Comparison of ENCODE assay signal across 29 cellular contexts in the genomic region with DNA sequence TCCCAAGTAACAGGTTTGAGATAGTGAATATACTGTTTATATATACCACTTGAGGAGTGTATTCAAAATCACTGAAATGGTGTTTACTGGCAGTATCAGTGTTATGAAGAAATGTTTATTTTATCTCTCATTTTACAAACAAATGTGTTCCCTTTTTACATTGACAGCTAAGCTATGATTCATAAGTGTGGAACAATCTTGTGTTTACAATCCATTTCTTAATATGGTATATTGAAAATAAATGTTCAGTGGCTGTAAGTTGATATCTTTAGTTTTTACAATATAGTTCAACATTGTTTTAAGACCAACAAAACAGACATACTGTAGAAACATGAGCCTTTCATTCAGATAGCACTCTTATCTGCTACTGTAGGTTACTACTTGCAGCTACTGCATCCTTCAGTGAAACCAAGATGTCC. TPM values are rescaled to one million over a fixed set of nuclear protein-coding genes. Genes with fewer than 3 reads are reported as not detected.
DNase-seq lines count a peak whose midpoint lies in the region; ATAC-seq and TF ChIP-seq lines count a peak whose summit lies in the region.
"Had no signal": no experiment of that assay in that cellular context is flagged by ENCODE, and none has a peak within 500 bp of the region (broad histone marks: within the 10 kb centered on the region; RNA-seq: fewer than 3 reads in every experiment).

No MANE protein-coding gene starts in this region.

- H3K27ac ChIP-seq in HEK293 (ENCODE audit: extremely low read depth, low read depth, low read length): no peak overlapping the region
- peak overlapping the region in 3 of 4 donors; percentile 25 to 31 (median 25) for H3K27ac ChIP-seq in gastrocnemius medialis
- H3K27ac ChIP-seq: adrenal gland, C4-2B, dorsolateral prefrontal cortex, esophagus muscularis mucosa, gastroesophageal sphincter, testis had no signal

- H3K27me3 ChIP-seq in gastrocnemius medialis: no peaks in the 10 kb centered on the region
- H3K27me3 ChIP-seq: adrenal gland, dorsolateral prefrontal cortex, esophagus muscularis mucosa, gastroesophageal sphincter, testis had no signal

- H3K4me1 ChIP-seq in HEK293 (ENCODE audit: control insufficient read depth, insufficient read depth, low read length) (peaks cover 16% of the 10 kb centered on the region), gastrocnemius medialis (peaks cover 52 to 55% of the 10 kb centered on the region in 2 donors)

- H3K4me3 Mint-ChIP-seq in activated CD4-positive, alpha-beta T cell treated with anti-CD3 and anti-CD28 coated beads for 36 hours: no peak overlapping the region
- H3K4me3 Mint-ChIP-seq: activated CD4-positive, alpha-beta memory T cell treated with anti-CD3 and anti-CD28 coated beads for 36 hours; natural killer cell treated with Interleukin-12 subunit alpha and Interleukin-12 subunit beta and Interleukin-15 and Interleukin-18, amount 100 ng/mL, for 72 hours had no signal

- CTCF ChIA-PET in HEK293 (lab: Yijun Ruan, JAX): interaction anchor here (0.6 to 0.7 kb wide), 2 partner anchors 13 to 247 kb away, joined by 3 to 4 read pairs; no protein-coding TSS in a partner anchor
- CTCF ChIA-PET in activated CD4-positive, alpha-beta T cell treated with anti-CD3 and anti-CD28 coated beads for 36 hours (lab: Charles Lee): interaction anchor here (0.9 to 1.7 kb wide), 2 partner anchors 9 to 52 kb away, joined by 3 to 7 read pairs; no protein-coding TSS in a partner anchor

- in situ Hi-C loops in gastrocnemius medialis (cut with MboI; ENCODE audit: low sequenced_read_pairs in 4 of 4): no loop called here

- no peak overlapping the region for H3K27ac Mint-ChIP-seq in activated CD4-positive, alpha-beta T cell treated with anti-CD3 and anti-CD28 coated beads for 36 hours
- H3K27ac Mint-ChIP-seq: activated CD4-positive, alpha-beta memory T cell treated with anti-CD3 and anti-CD28 coated beads for 36 hours; natural killer cell treated with Interleukin-12 subunit alpha and Interleukin-12 subunit beta and Interleukin-15 and Interleukin-18, amount 100 ng/mL, for 72 hours had no signal

- peaks cover 8% of the 10 kb centered on the region for H3K9me3 Mint-ChIP-seq in activated CD4-positive, alpha-beta T cell treated with anti-CD3 and anti-CD28 coated beads for 36 hours (ENCODE audit: low read depth)
- H3K9me3 Mint-ChIP-seq: natural killer cell treated with Interleukin-12 subunit alpha and Interleukin-12 subunit beta and Interleukin-15 and Interleukin-18, amount 100 ng/mL, for 72 hours had no signal

- H3K36me3 ChIP-seq in HEK293 (ENCODE audit: control insufficient read depth in 2 of 2, insufficient read depth in 1 of 2, low read length in 2 of 2): peaks cover 0 to 11% of the 10 kb centered on the region in 2 experiments; a peak in 1 of 3 replicates
- no peaks in the 10 kb centered on the region for H3K36me3 ChIP-seq in gastrocnemius medialis
- H3K36me3 ChIP-seq: adrenal gland, esophagus muscularis mucosa, gastroesophageal sphincter had no signal

- H3K9me3 ChIP-seq in HEK293 (ENCODE audit: control insufficient read depth, insufficient read depth, low read depth, low read length) (no peaks in the 10 kb centered on the region), gastrocnemius medialis (no peaks in the 10 kb centered on the region)
- H3K9me3 ChIP-seq: esophagus muscularis mucosa, gastroesophageal sphincter, mucosa of descending colon, testis had no signal

- H3K36me3 Mint-ChIP-seq in activated CD4-positive, alpha-beta T cell treated with anti-CD3 and anti-CD28 coated beads for 36 hours (ENCODE audit: low read depth): peaks cover 24% of the 10 kb centered on the region

- H3K4me1 Mint-ChIP-seq in activated CD4-positive, alpha-beta T cell treated with anti-CD3 and anti-CD28 coated beads for 36 hours: peaks cover 67% of the 10 kb centered on the region

- POLR2A ChIA-PET in HEK293 (lab: Yijun Ruan, JAX): interaction anchor here (1.1 to 1.3 kb wide), 2 partner anchors 14 to 76 kb away, joined by 4 to 6 read pairs; a partner anchor contains a TSS
- POLR2A ChIA-PET in activated CD4-positive, alpha-beta T cell treated with anti-CD3 and anti-CD28 coated beads for 36 hours (lab: Charles Lee): interaction anchor here (1.3 kb wide), 1 partner anchor 14 kb away, joined by 7 read pairs; a partner anchor contains a TSS

- no peaks in the 10 kb centered on the region for H3K27me3 Mint-ChIP-seq in activated CD4-positive, alpha-beta T cell treated with anti-CD3 and anti-CD28 coated beads for 36 hours
- H3K27me3 Mint-ChIP-seq: activated CD4-positive, alpha-beta memory T cell treated with anti-CD3 and anti-CD28 coated beads for 36 hours; natural killer cell treated with Interleukin-12 subunit alpha and Interleukin-12 subunit beta and Interleukin-15 and Interleukin-18, amount 100 ng/mL, for 72 hours had no signal

- TF ChIP-seq POLR2A in gastrocnemius medialis (IDR thresholded peaks at IDR 0.05): no peak

- no peak overlapping the region for H3K4me3 ChIP-seq in HEK293 (ENCODE audit: low read depth, low read length)
- H3K4me3 ChIP-seq in fibroblast of villous mesenchyme (ENCODE audit: low read depth, low read length): no peak overlapping the region
- peak overlapping the region in 1 of 4 donors; percentile 11 for H3K4me3 ChIP-seq in gastrocnemius medialis
- H3K4me3 ChIP-seq: adrenal gland, dorsolateral prefrontal cortex, esophagus muscularis mucosa, gastroesophageal sphincter, mucosa of descending colon, testis had no signal

- intact Hi-C loops in gastrocnemius medialis (cut with DNase I; ENCODE audit: low total_unique reads): no loop called here
- intact Hi-C loops in activated CD4-positive, alpha-beta T cell treated with anti-CD3 and anti-CD28 coated beads for 36 hours (cut with DNase I, micrococcal nuclease): no loop called here

- DNase-seq in OCI-M1 (lab: John Stamatoyannopoulos, UW) (peak; percentile 23), fibroblast of villous mesenchyme (ENCODE audit: low read depth) (peak; percentile 47), gastrocnemius medialis (no peak), COLO829 (ENCODE audit: low spot score) (no peak), NCI-H2029 treated with DMSO at 0.1 percent for 48 hours (lab: John Stamatoyannopoulos, UW) (no peak), iPS-NIHi7 (ENCODE audit: extremely low spot score) (no peak)
- DNase-seq in activated CD4-positive, alpha-beta T cell treated with anti-CD3 and anti-CD28 coated beads for 36 hours: no peak
- DNase-seq: activated CD4-positive, alpha-beta memory T cell treated with anti-CD3 and anti-CD28 coated beads for 36 hours; activated CD4-positive, CD25-positive, alpha-beta regulatory T cell treated with anti-CD3 and anti-CD28 coated beads, Interleukin-2, amount 50 U/mL, for 72 hours; activated CD8-positive, alpha-beta memory T cell treated with anti-CD3 and anti-CD28 coated beads, Interleukin-2, amount 50 U/mL, for 4 hours; activated naive CD4-positive, alpha-beta T cell treated with Interleukin-2 at 50 U/mL for 16 hours; adrenal gland; Calu3; DND-41; dorsolateral prefrontal cortex; GF-D8; Karpas-422; mucosa of descending colon; NCI-H1417 treated with DMSO at 0.1 percent for 48 hours; NCI-H2081; NCI-H446 treated with DMSO at 0.1 percent for 48 hours; stimulated activated CD4-positive, alpha-beta T cell treated with anti-CD3 and anti-CD28 coated beads, Interleukin-1b, Interleukin-23, amount 100 ng/mL, for 48 hours; stimulated activated naive CD4-positive, alpha-beta T cell treated with Interleukin-2 at 50 U/mL for 16 hours; testis had no signal

- no peak for TF ChIP-seq CTCF in HEK293 (tag by site-specific recombination; IDR thresholded peaks at IDR 0.05)
- no peak for TF ChIP-seq CTCF in fibroblast of villous mesenchyme (IDR thresholded peaks at IDR 0.05; ENCODE audit: insufficient read depth, low read depth, low read length)
- no peak for TF ChIP-seq CTCF in gastrocnemius medialis (IDR thresholded peaks at IDR 0.05 in 4 of 5, conservative IDR thresholded peaks at IDR 0.05 in 1 of 5)

- ATAC-seq in gastrocnemius medialis: no peak
- no peak for ATAC-seq in activated CD4-positive, alpha-beta T cell treated with anti-CD3 and anti-CD28 coated beads for 36 hours
- ATAC-seq: gastroesophageal sphincter; mucosa of descending colon; natural killer cell treated with Interleukin-12 subunit alpha and Interleukin-12 subunit beta and Interleukin-15 and Interleukin-18, amount 100 ng/mL, for 72 hours had no signal

TF ChIP-seq in HEK293, 187 proteins besides CTCF, POLR2A, EP300 and RAD21 (continues in another document):
- TF ChIP-seq, protein P1, sequence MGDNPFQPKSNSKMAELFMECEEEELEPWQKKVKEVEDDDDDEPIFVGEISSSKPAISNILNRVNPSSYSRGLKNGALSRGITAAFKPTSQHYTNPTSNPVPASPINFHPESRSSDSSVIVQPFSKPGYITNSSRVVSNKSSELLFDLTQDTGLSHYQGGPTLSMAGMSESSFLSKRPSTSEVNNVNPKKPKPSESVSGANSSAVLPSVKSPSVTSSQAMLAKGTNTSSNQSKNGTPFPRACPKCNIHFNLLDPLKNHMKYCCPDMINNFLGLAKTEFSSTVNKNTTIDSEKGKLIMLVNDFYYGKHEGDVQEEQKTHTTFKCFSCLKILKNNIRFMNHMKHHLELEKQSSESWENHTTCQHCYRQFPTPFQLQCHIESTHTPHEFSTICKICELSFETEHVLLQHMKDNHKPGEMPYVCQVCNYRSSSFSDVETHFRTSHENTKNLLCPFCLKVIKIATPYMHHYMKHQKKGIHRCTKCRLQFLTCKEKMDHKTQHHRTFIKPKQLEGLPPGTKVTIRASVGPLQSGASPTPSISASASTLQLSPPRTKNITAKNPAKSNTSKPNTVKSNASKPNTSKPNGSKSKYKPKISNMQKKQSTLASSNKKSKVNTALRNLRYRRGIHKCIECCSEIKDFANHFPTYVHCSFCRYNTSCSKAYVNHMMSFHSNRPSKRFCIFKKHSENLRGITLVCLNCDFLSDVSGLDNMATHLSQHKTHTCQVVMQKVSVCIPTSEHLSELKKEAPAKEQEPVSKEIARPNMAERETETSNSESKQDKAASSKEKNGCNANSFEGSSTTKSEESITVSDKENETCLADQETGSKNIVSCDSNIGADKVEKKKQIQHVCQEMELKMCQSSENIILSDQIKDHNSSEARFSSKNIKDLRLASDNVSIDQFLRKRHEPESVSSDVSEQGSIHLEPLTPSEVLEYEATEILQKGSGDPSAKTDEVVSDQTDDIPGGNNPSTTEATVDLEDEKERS (tag by site-specific recombination; IDR thresholded peaks at IDR 0.05): no peak
- TF ChIP-seq TRIM28 (IDR thresholded peaks at IDR 0.05; ENCODE audit: borderline replicate concordance, low read length) (peak; percentile 38; the same call in 1 of the 2 replicates), ZNF366 (tag by site-specific recombination; conservative IDR thresholded peaks at IDR 0.05) (0 out of 2 replicates have a peak, but pooled peaks have one; percentile 9)

RNA-seq across cellular contexts. Expression of a gene that starts 14.3 kb away (rescaled TPM):
- total RNA-seq in fibroblast of villous mesenchyme (52.2 and 57.9 TPM in 2 replicates), gastrocnemius medialis (10 to 100 TPM; 49.4 to 73.1 (median 61.9) TPM)
- total RNA-seq in activated CD4-positive, alpha-beta T cell treated with anti-CD3 and anti-CD28 coated beads for 36 hours: 10 to 100 TPM; 50.5 to 56.5 TPM

Comparison
In these comparisons a context has a peak if more than half of its experiments do, and no peak if none do; other contexts are left out.
1. DNase-seq: peak in OCI-M1 (single experiment) and fibroblast of villous mesenchyme (single experiment); none in gastrocnemius medialis (0 of 2), activated CD4-positive, alpha-beta T cell treated with anti-CD3 and anti-CD28 coated beads for 36 hours (single experiment), COLO829 (single experiment), NCI-H2029 treated with DMSO at 0.1 percent for 48 hours (single experiment) and iPS-NIHi7 (single experiment).